Comparison of ENCODE assay signal across 32 cellular contexts in genomic region chr16:20181949-20182348, GRCh38.
"Had no signal": no experiment of that assay in that cellular context is flagged by ENCODE, and none has a peak within 500 bp of the region (broad histone marks: within the 10 kb centered on the region; RNA-seq: fewer than 3 reads in every experiment).

No MANE protein-coding gene starts in this region.

- ATAC-seq: activated naive CD4-positive, alpha-beta T cell treated with anti-CD3 and anti-CD28 coated beads, Interleukin-2, amount 50 U/mL, for 72 hours; activated naive CD8-positive, alpha-beta T cell treated with anti-CD3 and anti-CD28 coated beads, Interleukin-2, amount 50 U/mL, for 24 hours; activated T-cell treated with anti-CD3 and anti-CD28 coated beads, Interleukin-2, amount 50 U/mL, for 4 hours; activated T-cell treated with anti-CD3 and anti-CD28 coated beads, Interleukin-2, amount 50 U/mL, for 72 hours; activated T-helper 17 cell treated with anti-CD3 and anti-CD28 coated beads, Interleukin-2, amount 50 U/mL, for 72 hours; body of pancreas had no signal

- H3K27ac ChIP-seq: adrenal gland, ascending aorta, body of pancreas, brain microvascular endothelial cell, breast epithelium, cardiac muscle cell had no signal

- H3K4me3 ChIP-seq: adrenal gland, ascending aorta, body of pancreas, breast epithelium, cardiac muscle cell had no signal

- H3K36me3 ChIP-seq: adrenal gland, ascending aorta, brain microvascular endothelial cell, breast epithelium, cardiac muscle cell had no signal

- FAIRE-seq: astrocyte, bronchial epithelial cell had no signal

- H3K4me1 ChIP-seq: adrenal gland, ascending aorta, body of pancreas, breast epithelium had no signal

- H3K9me3 ChIP-seq: adrenal gland, ascending aorta, body of pancreas, breast epithelium had no signal

- DNase-seq: activated effector memory CD4-positive, alpha-beta T cell treated with anti-CD3 and anti-CD28 coated beads, Interleukin-2, amount 50 U/mL, for 16 hours; activated effector memory CD4-positive, alpha-beta T cell treated with Interleukin-2 at 50 U/mL for 16 hours; activated gamma-delta T cell; activated gamma-delta T cell treated with Interleukin-2 at 50 U/mL for 16 hours; activated naive CD4-positive, alpha-beta T cell; activated naive CD4-positive, alpha-beta T cell treated with anti-CD3 and anti-CD28 coated beads for 36 hours; activated naive CD4-positive, alpha-beta T cell treated with anti-CD3 and anti-CD28 coated beads, Interleukin-2, amount 10 ng/mL, durations not matched to agents 7 days and 5 days; activated naive CD4-positive, alpha-beta T cell treated with anti-CD3 and anti-CD28 coated beads, Interleukin-2, amount 50 U/mL, for 16 hours; activated naive CD4-positive, alpha-beta T cell treated with Interleukin-2 at 50 U/mL for 16 hours; activated naive CD8-positive, alpha-beta T cell treated with anti-CD3 and anti-CD28 coated beads for 36 hours; activated naive CD8-positive, alpha-beta T cell treated with anti-CD3 and anti-CD28 coated beads, Interleukin-2, amount 10 ng/mL, durations not matched to agents 7 days and 5 days; activated naive CD8-positive, alpha-beta T cell treated with anti-CD3 and anti-CD28 coated beads, Interleukin-2, amount 50 U/mL, for 24 hours; activated T-cell treated with anti-CD3 and anti-CD28 coated beads, Interleukin-2, amount 50 U/mL, for 1 hour; activated T-cell treated with anti-CD3 and anti-CD28 coated beads, Interleukin-2, amount 50 U/mL, for 24 hours; activated T-cell treated with anti-CD3 and anti-CD28 coated beads, Interleukin-2, amount 50 U/mL, for 4 hours; activated T-cell treated with anti-CD3 and anti-CD28 coated beads, Interleukin-2, amount 50 U/mL, for 48 hours; activated T-cell treated with anti-CD3 and anti-CD28 coated beads, Interleukin-2, amount 50 U/mL, for 72 hours; amniotic stem cell; aorta; body of pancreas; brain microvascular endothelial cell; caudate nucleus; central memory CD4-positive, alpha-beta T cell; cerebellar nuclear complex had no signal

- H3K27me3 ChIP-seq: ascending aorta, body of pancreas, brain microvascular endothelial cell, breast epithelium, cardiac muscle cell had no signal
